ENCODE assay signal across 23 cellular contexts in genomic region chr16:11708421-11708820, GRCh38. TPM values are rescaled to one million over a fixed set of nuclear protein-coding genes. Genes with fewer than 3 reads are reported as not detected.
A peak's percentile ranks its signal among the peaks of the same experiment; 100 is the strongest.
DNase-seq lines count a peak whose midpoint lies in the region; ATAC-seq, FAIRE-seq and TF ChIP-seq lines count a peak whose summit lies in the region.
"Had no signal": no experiment of that assay in that cellular context is flagged by ENCODE, and none has a peak within 500 bp of the region (broad histone marks: within the 10 kb centered on the region; RNA-seq: fewer than 3 reads in every experiment).

No MANE protein-coding gene starts in this region.

- no peak for TF ChIP-seq POLR2A in thyroid gland (IDR thresholded peaks at IDR 0.05)

- intact Hi-C loops in left ventricle myocardium inferior (cut with micrococcal nuclease), result no loop called here
- intact Hi-C loops in heart right ventricle (cut with DNase I), result no loop called here
- intact Hi-C loops in thyroid gland (cut with DNase I), result no loop called here
- intact Hi-C loops in kidney (cut with DNase I), result no loop called here

- FAIRE-seq in kidney (lab: Jason Lieb, UNC), result no peak
- FAIRE-seq: GM12892 had no signal

- H3K4me1 ChIP-seq in left ventricle myocardium inferior, result peaks cover 72% of the 10 kb centered on the region
- peaks cover 3 to 53% (median 27%) of the 10 kb centered on the region in 9 donors for H3K4me1 ChIP-seq in heart right ventricle
- H3K4me1 ChIP-seq in thyroid gland, result peaks cover 40 to 50% of the 10 kb centered on the region in 2 donors
- H3K4me1 ChIP-seq in kidney (ENCODE audit: control insufficient read depth in 1 of 2, insufficient read depth in 1 of 2, low read depth in 1 of 2, low read length in 2 of 2), result peaks cover 7 to 10% of the 10 kb centered on the region in 2 donors
- H3K4me1 ChIP-seq: colonic mucosa, transverse colon had no signal

- no peak for TF ChIP-seq CTCF in left ventricle myocardium inferior (IDR thresholded peaks at IDR 0.05; ENCODE audit: borderline replicate concordance)
- no peak for TF ChIP-seq CTCF in heart right ventricle (IDR thresholded peaks at IDR 0.05)
- no peak for TF ChIP-seq CTCF in thyroid gland (IDR thresholded peaks at IDR 0.05)
- TF ChIP-seq CTCF in kidney (IDR thresholded peaks at IDR 0.05; ENCODE audit: borderline replicate concordance, extremely low read depth, insufficient read depth), result no peak

- H3K27me3 ChIP-seq in left ventricle myocardium inferior (ENCODE audit: low read depth) (no peaks in the 10 kb centered on the region), heart right ventricle (no peaks in the 10 kb centered on the region), thyroid gland (no peaks in the 10 kb centered on the region)
- H3K27me3 ChIP-seq: colonic mucosa, transverse colon had no signal

- H3K4me3 ChIP-seq in left ventricle myocardium inferior, result no peak overlapping the region
- no peak overlapping the region for H3K4me3 ChIP-seq in heart right ventricle
- no peak overlapping the region for H3K4me3 ChIP-seq in thyroid gland (replicated peaks in 1 of 3)
- no peak overlapping the region for H3K4me3 ChIP-seq in kidney (ENCODE audit: low read length in 2 of 2)
- H3K4me3 ChIP-seq: colonic mucosa, transverse colon had no signal

- ATAC-seq in heart right ventricle, result no peak
- ATAC-seq: activated CD8-positive, alpha-beta memory T cell treated with anti-CD3 and anti-CD28 coated beads, Interleukin-2, amount 10 ng/mL, durations not matched to agents 7 days and 5 days; left ventricle myocardium superior; Panc1 had no signal

- H3K9ac ChIP-seq in kidney (ENCODE audit: low read length in 2 of 2), result no peak overlapping the region

- 74 to 82% methylated on average over 1 of the region's 1 CpG for WGBS in heart right ventricle, 2 donors
- 95% methylated on average over 1 of the region's 1 CpG for WGBS in thyroid gland, 2 donors

- H3K9me3 ChIP-seq in left ventricle myocardium inferior (replicated peaks) (no peaks in the 10 kb centered on the region), heart right ventricle (no peaks in the 10 kb centered on the region), thyroid gland (no peaks in the 10 kb centered on the region), kidney (ENCODE audit: control insufficient read depth in 1 of 2, low read length in 2 of 2) (no peaks in the 10 kb centered on the region)
- H3K9me3 ChIP-seq: colonic mucosa, transverse colon had no signal

- H3K27ac ChIP-seq in left ventricle myocardium inferior (replicated peaks) (peak overlapping the region; percentile 86), heart right ventricle (peak overlapping the region in 1 of 10 donors; percentile 25), angular gyrus (ENCODE audit: low read depth, low read length) (peak overlapping the region; percentile 24), thyroid gland (peak overlapping the region; percentile 28 to 44 (median 32)), kidney (ENCODE audit: low read depth in 2 of 2, low read length in 2 of 2) (no peak overlapping the region)
- H3K27ac ChIP-seq: colonic mucosa, transverse colon, VCaP had no signal

- peaks cover 16% of the 10 kb centered on the region for H3K36me3 ChIP-seq in left ventricle myocardium inferior
- peaks cover 0 to 78% (median 14%) of the 10 kb centered on the region in 9 donors for H3K36me3 ChIP-seq in heart right ventricle
- H3K36me3 ChIP-seq in thyroid gland, result peaks cover 0 to 3% of the 10 kb centered on the region in 2 donors
- peaks cover 4 to 14% of the 10 kb centered on the region in 2 donors for H3K36me3 ChIP-seq in kidney (ENCODE audit: control insufficient read depth in 1 of 2, insufficient read depth in 2 of 2, low read length in 2 of 2)
- H3K36me3 ChIP-seq: colonic mucosa had no signal

- DNase-seq in left ventricle myocardium inferior, result no peak
- no peak for DNase-seq in heart right ventricle
- DNase-seq in hepatic stellate cell (ENCODE audit: low spot score), result peak; percentile 30
- no peak for DNase-seq in thyroid gland
- DNase-seq in activated naive CD4-positive, alpha-beta T cell treated with Interleukin-2 at 50 U/mL for 16 hours, result no peak
- no peak for DNase-seq in globus pallidus (ENCODE audit: low spot score)
- no peak for DNase-seq in kidney
- DNase-seq: 8988T; activated CD4-positive, alpha-beta T cell treated with anti-CD3 and anti-CD28 coated beads, Interleukin-2, amount 10 ng/mL, durations not matched to agents 7 days and 5 days; activated CD8-positive, alpha-beta memory T cell treated with anti-CD3 and anti-CD28 coated beads, Interleukin-2, amount 10 ng/mL, durations not matched to agents 7 days and 5 days; colonic mucosa; DMS53; head of caudate nucleus; left ventricle myocardium superior; NCI-H1092 treated with DMSO at 0.1 percent for 48 hours; nephron progenitor cell; NK-92 treated with Interleukin-12 subunit alpha and Interleukin-12 subunit beta, amount 100 ng/mL, for 24 hours; stimulated activated CD4-positive, alpha-beta T cell treated with anti-CD3 and anti-CD28 coated beads, Interleukin-12 subunit alpha, Interleukin-12 subunit beta, amount 100 ng/mL, for 4 hours; transverse colon had no signal

RNA-seq across cellular contexts. Expression of gene TXNDC11, which starts 34.2 kb away (rescaled TPM):
- total RNA-seq in left ventricle myocardium inferior (23.9 TPM), heart right ventricle (10 to 100 TPM; 16.8 to 29.3 (median 23.9) TPM), thyroid gland (100 to 1,000 TPM in 3 of 4 donors, 10 to 100 TPM in 1; 77.3 to 135 (median 115) TPM), kidney (60.8 TPM)
- polyA plus RNA-seq in heart right ventricle (10 to 100 TPM; 30.0 to 46.7 TPM), kidney (ENCODE audit: insufficient read depth, low read depth, low replicate concordance) (70.9 TPM)

RNA-seq across cellular contexts. Expression of gene SNN, which starts 40.2 kb away (rescaled TPM):
- total RNA-seq in left ventricle myocardium inferior (28.2 TPM), heart right ventricle (10 to 100 TPM; 25.5 to 61.4 (median 37.6) TPM), thyroid gland (10 to 100 TPM; 31.5 to 50.6 (median 36.3) TPM), kidney (21.9 TPM)
- polyA plus RNA-seq in heart right ventricle (10 to 100 TPM; 10.1 to 21.2 TPM), kidney (ENCODE audit: insufficient read depth, low read depth, low replicate concordance) (16.6 TPM)

Comparison
In these comparisons a context has a peak if more than half of its experiments do, and no peak if none do; other contexts are left out.
1. H3K27ac ChIP-seq: peak in left ventricle myocardium inferior (single experiment), angular gyrus (single experiment) and thyroid gland (3 of 3); none in kidney (0 of 2).